In genomic region chr22:20176421-20177060, GRCh38 we compare ENCODE assay signal across 25 cellular contexts. TPM values are rescaled to one million over a fixed set of nuclear protein-coding genes. Genes with fewer than 3 reads are reported as not detected.
"Had no signal": no experiment of that assay in that cellular context is flagged by ENCODE, and none has a peak within 500 bp of the region (broad histone marks: within the 10 kb centered on the region; RNA-seq: fewer than 3 reads in every experiment).

No MANE protein-coding gene starts in this region.

- H3K27me3 ChIP-seq: heart left ventricle, pancreas, spleen, upper lobe of left lung, uterus had no signal

- H3K27ac ChIP-seq: epithelial cell of prostate, esophagus muscularis mucosa, heart left ventricle, pancreas, spleen, tibial artery, upper lobe of left lung, uterus had no signal

- H3K4me1 ChIP-seq: esophagus muscularis mucosa, heart left ventricle, pancreas, spleen, tibial artery, upper lobe of left lung, uterus had no signal

- H3K4me3 ChIP-seq: esophagus muscularis mucosa, heart left ventricle, lung, pancreas, spleen, tibial artery, upper lobe of left lung, uterus had no signal

- H3K9me3 ChIP-seq: esophagus muscularis mucosa, heart left ventricle, pancreas, spleen, tibial artery, upper lobe of left lung, uterus had no signal

- ATAC-seq: heart left ventricle; left colon; left ventricle myocardium superior; naive thymus-derived CD8-positive, alpha-beta T cell; pancreas; right cardiac atrium; stimulated activated memory B cell treated with anti-CD40 and anti-IgM and Interleukin-4, amounts not matched to agents 10 μg/mL and 1 μg/mL and 100 μg/mL, for 72 hours had no signal

- H3K36me3 ChIP-seq: esophagus muscularis mucosa, heart left ventricle, pancreas, spleen, tibial artery, upper lobe of left lung, uterus had no signal

- FAIRE-seq: pancreas had no signal

- H3K4me3 Mint-ChIP-seq: naive thymus-derived CD8-positive, alpha-beta T cell; stimulated activated memory B cell treated with anti-CD40 and anti-IgM and Interleukin-4, amounts not matched to agents 10 μg/mL and 1 μg/mL and 100 μg/mL, for 72 hours; stimulated activated naive CD8-positive, alpha-beta T cell treated with anti-CD3 and anti-CD28 coated beads, Interleukin-15, Interleukin-2, amounts not matched to agents 100 ng/mL and 50 ng/mL, for 24 hours had no signal

- H3K36me3 Mint-ChIP-seq: naive thymus-derived CD8-positive, alpha-beta T cell; stimulated activated memory B cell treated with anti-CD40 and anti-IgM and Interleukin-4, amounts not matched to agents 10 μg/mL and 1 μg/mL and 100 μg/mL, for 72 hours had no signal

- H3K27ac Mint-ChIP-seq: stimulated activated memory B cell treated with anti-CD40 and anti-IgM and Interleukin-4, amounts not matched to agents 10 μg/mL and 1 μg/mL and 100 μg/mL, for 72 hours; stimulated activated naive CD8-positive, alpha-beta T cell treated with anti-CD3 and anti-CD28 coated beads, Interleukin-15, Interleukin-2, amounts not matched to agents 100 ng/mL and 50 ng/mL, for 24 hours had no signal

- DNase-seq: effector memory CD4-positive, alpha-beta T cell; foreskin fibroblast; heart left ventricle; hippocampal formation; left colon; left ventricle myocardium superior; mesendoderm; naive thymus-derived CD8-positive, alpha-beta T cell; occipital lobe; pancreas; right cardiac atrium; spleen; stimulated activated CD4-positive, alpha-beta T cell treated with anti-CD3 and anti-CD28 coated beads, Interleukin-15, amount 100 ng/mL, for 24 hours; stimulated activated CD4-positive, alpha-beta T cell treated with anti-CD3 and anti-CD28 coated beads, Interleukin-1b, Interleukin-23, amount 100 ng/mL, for 48 hours; stimulated activated CD4-positive, alpha-beta T cell treated with anti-CD3 and anti-CD28 coated beads, Interleukin-4, amount 100 ng/mL, for 24 hours; tibial artery; uterus had no signal

- H3K4me1 Mint-ChIP-seq: stimulated activated memory B cell treated with anti-CD40 and anti-IgM and Interleukin-4, amounts not matched to agents 10 μg/mL and 1 μg/mL and 100 μg/mL, for 72 hours had no signal

- H3K27me3 Mint-ChIP-seq: naive thymus-derived CD8-positive, alpha-beta T cell; progenitor cell of endocrine pancreas; stimulated activated naive CD8-positive, alpha-beta T cell treated with anti-CD3 and anti-CD28 coated beads, Interleukin-15, Interleukin-2, amounts not matched to agents 100 ng/mL and 50 ng/mL, for 24 hours had no signal

- H3K9me3 Mint-ChIP-seq: naive thymus-derived CD8-positive, alpha-beta T cell; stimulated activated memory B cell treated with anti-CD40 and anti-IgM and Interleukin-4, amounts not matched to agents 10 μg/mL and 1 μg/mL and 100 μg/mL, for 72 hours; stimulated activated naive CD8-positive, alpha-beta T cell treated with anti-CD3 and anti-CD28 coated beads, Interleukin-15, Interleukin-2, amounts not matched to agents 100 ng/mL and 50 ng/mL, for 24 hours had no signal

RNA-seq across cellular contexts. Expression of gene CCDC188, which starts 25.7 kb away (rescaled TPM):
- total RNA-seq: naive thymus-derived CD8-positive, alpha-beta T cell; occipital lobe had no signal
- polyA plus RNA-seq: naive thymus-derived CD8-positive, alpha-beta T cell; neural cell had no signal
